ENCODE assay signal across 19 cellular contexts in the genomic region with DNA sequence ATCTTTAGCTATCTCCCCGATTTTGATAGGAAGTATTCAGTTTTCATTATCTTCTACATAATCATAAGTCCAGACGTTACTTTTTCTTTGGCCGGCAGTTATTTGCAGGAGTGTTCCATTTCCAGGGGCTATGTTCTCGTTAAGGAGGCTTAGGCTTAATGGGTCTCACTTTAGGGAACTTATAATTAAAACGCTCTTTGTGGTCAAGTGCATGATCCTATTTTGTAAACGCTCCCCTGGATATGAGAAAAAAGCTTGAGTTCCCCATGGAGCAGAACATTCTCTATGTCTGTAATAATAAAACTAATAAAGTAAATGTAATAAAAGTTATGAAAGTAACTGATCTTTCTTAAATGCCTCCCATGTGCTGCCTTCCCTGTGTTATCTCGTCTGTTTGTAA. TPM values are rescaled to one million over a fixed set of nuclear protein-coding genes. Genes with fewer than 3 reads are reported as not detected.
"Had no signal": no experiment of that assay in that cellular context is flagged by ENCODE, and none has a peak within 500 bp of the region (broad histone marks: within the 10 kb centered on the region; RNA-seq: fewer than 3 reads in every experiment).

No MANE protein-coding gene starts in this region.

- H3K9me3 ChIP-seq: heart right ventricle, tibial artery, upper lobe of right lung, vagina had no signal

- H3K27me3 Mint-ChIP-seq: naive thymus-derived CD4-positive, alpha-beta T cell; stimulated activated memory B cell treated with anti-CD40 and anti-IgM and Interleukin-4, amounts not matched to agents 10 μg/mL and 1 μg/mL and 100 μg/mL, for 72 hours; stimulated activated naive CD8-positive, alpha-beta T cell treated with anti-CD3 and anti-CD28 coated beads, Interleukin-15, Interleukin-2, amounts not matched to agents 100 ng/mL and 50 ng/mL, for 24 hours had no signal

- H3K4me3 Mint-ChIP-seq: naive thymus-derived CD4-positive, alpha-beta T cell; nephron progenitor cell; stimulated activated memory B cell treated with anti-CD40 and anti-IgM and Interleukin-4, amounts not matched to agents 10 μg/mL and 1 μg/mL and 100 μg/mL, for 72 hours; stimulated activated naive CD8-positive, alpha-beta T cell treated with anti-CD3 and anti-CD28 coated beads, Interleukin-15, Interleukin-2, amounts not matched to agents 100 ng/mL and 50 ng/mL, for 24 hours had no signal

- H3K27me3 ChIP-seq: heart right ventricle, spleen, tibial artery, upper lobe of right lung, vagina had no signal

- DNase-seq: effector memory CD4-positive, alpha-beta T cell; heart right ventricle; hypothalamus; islet precursor cell; mammary epithelial cell; naive thymus-derived CD4-positive, alpha-beta T cell; nephron progenitor cell; posterior cingulate gyrus; spleen; stimulated activated CD4-positive, alpha-beta T cell treated with anti-CD3 and anti-CD28 coated beads, Interleukin-15, amount 100 ng/mL, for 24 hours; stimulated activated CD4-positive, alpha-beta T cell treated with anti-CD3 and anti-CD28 coated beads, Interleukin-1b, Interleukin-23, amount 100 ng/mL, for 48 hours; stimulated activated CD4-positive, alpha-beta T cell treated with anti-CD3 and anti-CD28 coated beads, Interleukin-4, amount 100 ng/mL, for 24 hours; tibial artery; upper lobe of right lung had no signal

- H3K27ac Mint-ChIP-seq: nephron progenitor cell; stimulated activated memory B cell treated with anti-CD40 and anti-IgM and Interleukin-4, amounts not matched to agents 10 μg/mL and 1 μg/mL and 100 μg/mL, for 72 hours; stimulated activated naive CD8-positive, alpha-beta T cell treated with anti-CD3 and anti-CD28 coated beads, Interleukin-15, Interleukin-2, amounts not matched to agents 100 ng/mL and 50 ng/mL, for 24 hours had no signal

- H3K27ac ChIP-seq: heart right ventricle, spleen, tibial artery, upper lobe of right lung, vagina had no signal

- ATAC-seq: left lobe of liver; naive thymus-derived CD4-positive, alpha-beta T cell; sciatic nerve; stimulated activated memory B cell treated with anti-CD40 and anti-IgM and Interleukin-4, amounts not matched to agents 10 μg/mL and 1 μg/mL and 100 μg/mL, for 72 hours; upper lobe of right lung had no signal

- H3K36me3 ChIP-seq: heart right ventricle, tibial artery, upper lobe of right lung, vagina had no signal

- H3K9me3 Mint-ChIP-seq: stimulated activated naive CD8-positive, alpha-beta T cell treated with anti-CD3 and anti-CD28 coated beads, Interleukin-15, Interleukin-2, amounts not matched to agents 100 ng/mL and 50 ng/mL, for 24 hours had no signal

- H3K4me1 Mint-ChIP-seq: stimulated activated memory B cell treated with anti-CD40 and anti-IgM and Interleukin-4, amounts not matched to agents 10 μg/mL and 1 μg/mL and 100 μg/mL, for 72 hours had no signal

- H3K4me3 ChIP-seq: heart right ventricle, spleen, tibial artery, upper lobe of right lung, vagina had no signal

- H3K4me1 ChIP-seq: spleen, tibial artery, upper lobe of right lung, vagina had no signal

RNA-seq across cellular contexts. Expression of a gene that starts 48.7 kb away (rescaled TPM):
- polyA plus RNA-seq: naive thymus-derived CD4-positive, alpha-beta T cell had no signal
